Comparison of ENCODE assay signal across 24 cellular contexts in the genomic region with DNA sequence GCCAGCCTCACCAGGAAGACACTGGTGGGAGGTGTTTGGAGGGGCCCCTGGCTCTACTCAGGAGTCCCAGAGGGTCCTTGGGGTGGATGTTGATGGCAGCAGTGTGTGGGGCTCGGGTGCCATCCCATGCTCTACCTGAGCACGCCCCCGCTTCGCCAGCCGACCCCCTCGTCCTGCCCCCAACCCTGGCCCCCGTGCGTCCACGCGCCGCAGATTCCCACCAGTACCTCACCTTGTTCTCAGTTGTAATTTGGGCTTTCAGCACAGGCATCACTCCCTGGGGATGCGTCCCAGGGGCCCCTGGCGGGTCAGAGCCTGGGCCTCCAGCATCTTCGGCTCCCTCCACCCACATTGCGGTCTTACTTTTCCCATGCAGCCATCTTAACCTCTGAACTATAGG.
"Had no signal": no experiment of that assay in that cellular context is flagged by ENCODE, and none has a peak within 500 bp of the region (broad histone marks: within the 10 kb centered on the region; RNA-seq: fewer than 3 reads in every experiment).

No MANE protein-coding gene starts in this region.

- H3K4me1 ChIP-seq: left lung, neural progenitor cell, suprapubic skin, tibial artery, vagina had no signal

- H3K9me3 ChIP-seq: ovary, thoracic aorta, tibial artery, vagina had no signal

- H3K4me2 ChIP-seq: neural progenitor cell had no signal

- H3K27ac ChIP-seq: left lung, neural progenitor cell, ovary, skin epidermis, suprapubic skin, thoracic aorta, tibial artery, vagina had no signal

- H3K9ac ChIP-seq: neural progenitor cell had no signal

- DNase-seq: hippocampal formation; kidney; left colon; left lung; mesendoderm; naive B cell; natural killer cell; nephron progenitor cell; ovary; right cardiac atrium; stimulated activated CD4-positive, alpha-beta T cell treated with anti-CD3 and anti-CD28 coated beads, Interleukin-12 subunit alpha, Interleukin-12 subunit beta, amount 100 ng/mL, for 4 hours; stimulated activated CD4-positive, alpha-beta T cell treated with anti-CD3 and anti-CD28 coated beads, Interleukin-15, amount 100 ng/mL, for 24 hours; stimulated activated CD4-positive, alpha-beta T cell treated with anti-CD3 and anti-CD28 coated beads, Interleukin-2, amount 100 ng/mL, for 24 hours; stimulated activated CD4-positive, alpha-beta T cell treated with anti-CD3 and anti-CD28 coated beads, Interleukin-4, amount 100 ng/mL, for 1 hour; stimulated activated naive CD4-positive, alpha-beta T cell; tibial artery; trophoblast cell had no signal

- ATAC-seq: left colon, left lung, natural killer cell, right cardiac atrium, sciatic nerve had no signal

- H3K4me3 ChIP-seq: left lung, lung, neural progenitor cell, ovary, skin epidermis, suprapubic skin, thoracic aorta, tibial artery, vagina had no signal

- H2AFZ ChIP-seq: neural progenitor cell had no signal

- H3K27me3 ChIP-seq: neural progenitor cell, ovary, tibial artery, vagina had no signal

- H3K36me3 ChIP-seq: left lung, neural progenitor cell, ovary, suprapubic skin, thoracic aorta, tibial artery, vagina had no signal
